In genomic region chr21:26846036-26846931, GRCh38 we compare ENCODE assay signal across 8 cellular contexts. TPM values are rescaled to one million over a fixed set of nuclear protein-coding genes. Genes with fewer than 3 reads are reported as not detected.
DNase-seq lines count a peak whose midpoint lies in the region; ATAC-seq, FAIRE-seq and TF ChIP-seq lines count a peak whose summit lies in the region.

No MANE protein-coding gene starts in this region.

- H3K27ac Mint-ChIP-seq in osteocyte (ENCODE audit: unreplicated experiment) = peak overlapping the region; percentile 91

- H3K27me3 ChIP-seq in ascending aorta (no peaks in the 10 kb centered on the region), SJCRH30 (no peaks in the 10 kb centered on the region)

- peaks cover 14 to 15% of the 10 kb centered on the region in 2 donors for H3K36me3 ChIP-seq in ascending aorta
- peaks cover 29% of the 10 kb centered on the region for H3K36me3 ChIP-seq in SJCRH30

- peak overlapping the region; percentile 90 for H3K4me3 Mint-ChIP-seq in osteocyte (ENCODE audit: unreplicated experiment)

- no peaks in the 10 kb centered on the region for H3K27me3 Mint-ChIP-seq in osteocyte (ENCODE audit: unreplicated experiment)

- ATAC-seq in left ventricle myocardium superior (peak; percentile 46), GM18870 (IDR thresholded peaks at IDR 0.05; ENCODE audit: unreplicated experiment) (no peak)

- peaks cover 8% of the 10 kb centered on the region for H3K36me3 Mint-ChIP-seq in osteocyte (ENCODE audit: unreplicated experiment)

- H3K4me1 ChIP-seq in ascending aorta (peaks cover 0 to 5% of the 10 kb centered on the region in 2 donors), SJCRH30 (peaks cover 21% of the 10 kb centered on the region)

- H3K9me3 ChIP-seq in ascending aorta (no peaks in the 10 kb centered on the region), SJCRH30 (replicated peaks) (no peaks in the 10 kb centered on the region)

- H3K27ac ChIP-seq in ascending aorta (peak overlapping the region; percentile 94 to 98), SJCRH30 (no peak overlapping the region)

- intact Hi-C loops in ascending aorta (cut with DNase I) = loop anchor here (2.0 to 10.0 kb wide), 8 partner anchors 576 to 1959 kb away; partner anchors contain the start of genes APP, ATP5PF and GABPA
- intact Hi-C loops in left ventricle myocardium superior (cut with micrococcal nuclease) = loop anchor here (2.0 to 10.0 kb wide), 3 partner anchors 1199 to 1901 kb away; no protein-coding TSS in a partner anchor

- peaks cover 23% of the 10 kb centered on the region for H3K4me1 Mint-ChIP-seq in osteocyte (ENCODE audit: unreplicated experiment)

- peak in 1 of 3 experiments; percentile 13 for TF ChIP-seq CTCF in ascending aorta (IDR thresholded peaks at IDR 0.05)
- TF ChIP-seq CTCF in osteocyte (IDR thresholded peaks at IDR 0.05) = no peak
- TF ChIP-seq CTCF in D721Med (IDR thresholded peaks at IDR 0.05; ENCODE audit: insufficient read depth, missing control alignments) = no peak

- H3K4me3 ChIP-seq in ascending aorta = peak overlapping the region; percentile 85 to 94
- no peak overlapping the region for H3K4me3 ChIP-seq in SJCRH30

- no peaks in the 10 kb centered on the region for H3K9me3 Mint-ChIP-seq in osteocyte (ENCODE audit: unreplicated experiment)

- FAIRE-seq in D721Med (lab: Jason Lieb, UNC) = no peak

- DNase-seq in CMK (ENCODE audit: low read depth) (peak; percentile 86), M059J (ENCODE audit: low read depth) (peak; percentile 79), ascending aorta (ENCODE audit: low spot score in 2 of 2) (peak in 1 of 2 donors; percentile 92), left ventricle myocardium superior (peak; percentile 91), osteocyte (ENCODE audit: extremely low spot score, unreplicated experiment) (no peak), D721Med (ENCODE audit: insufficient read length, low spot score) (no peak), SJCRH30 (no peak)

RNA-seq across cellular contexts. Expression of gene ADAMTS1, which starts 1.1 kb away (rescaled TPM):
- 58.6 and 94.4 TPM in 2 replicates for total RNA-seq in M059J (2014; rRNA removed; shearing (Covaris generic))
- total RNA-seq in ascending aorta (672 TPM), left ventricle myocardium superior (41.8 TPM), osteocyte (38.0 and 40.3 TPM in 2 replicates)
- total RNA-seq in SJCRH30 (2014; rRNA removed; shearing (Covaris generic)) = 188 and 220 TPM in 2 replicates

Comparison
In these comparisons a context has a peak if more than half of its experiments do, and no peak if none do; other contexts are left out.
1. DNase-seq: peak in CMK (single experiment), M059J (single experiment) and left ventricle myocardium superior (single experiment); none in osteocyte (single experiment), D721Med (single experiment) and SJCRH30 (0 of 2).